ENCODE assay signal across 20 cellular contexts in genomic region chr12:25985296-25985992, GRCh38. TPM values are rescaled to one million over a fixed set of nuclear protein-coding genes. Genes with fewer than 3 reads are reported as not detected.
DNase-seq lines count a peak whose midpoint lies in the region; ATAC-seq and TF ChIP-seq lines count a peak whose summit lies in the region.
"Had no signal": no experiment of that assay in that cellular context is flagged by ENCODE, and none has a peak within 500 bp of the region (broad histone marks: within the 10 kb centered on the region; RNA-seq: fewer than 3 reads in every experiment).

No MANE protein-coding gene starts in this region.

- TF ChIP-seq CTCF in esophagus muscularis mucosa (IDR thresholded peaks at IDR 0.05), result no peak

- no peak overlapping the region for H3K4me3 ChIP-seq in esophagus muscularis mucosa
- H3K4me3 ChIP-seq in rectal smooth muscle tissue (ENCODE audit: low read length), result no peak overlapping the region
- H3K4me3 ChIP-seq: dorsolateral prefrontal cortex had no signal

- 63% methylated on average over 7 of the region's 7 CpGs for WGBS in esophagus muscularis mucosa

- H3K9me3 ChIP-seq in esophagus muscularis mucosa, result no peaks in the 10 kb centered on the region

- ATAC-seq in HG03095 (IDR thresholded peaks at IDR 0.05; ENCODE audit: unreplicated experiment), result no peak
- ATAC-seq: activated CD8-positive, alpha-beta T cell treated with anti-CD3 and anti-CD28 coated beads, Interleukin-2, amount 10 ng/mL, durations not matched to agents 7 days and 5 days; activated naive CD4-positive, alpha-beta T cell treated with anti-CD3 and anti-CD28 coated beads, Interleukin-2, amount 50 U/mL, for 72 hours; esophagus mucosa; sciatic nerve had no signal

- no peak overlapping the region for H3K9ac ChIP-seq in rectal smooth muscle tissue (ENCODE audit: low read length)

- H3K36me3 ChIP-seq in esophagus muscularis mucosa, result no peaks in the 10 kb centered on the region
- H3K36me3 ChIP-seq in rectal smooth muscle tissue (ENCODE audit: control insufficient read depth, insufficient read depth, low read length), result no peaks in the 10 kb centered on the region
- H3K36me3 ChIP-seq: brain microvascular endothelial cell had no signal

- H3K27ac ChIP-seq in esophagus muscularis mucosa (replicated peaks in 1 of 4) (peak overlapping the region; percentile 54 to 67 (median 64)), rectal smooth muscle tissue (ENCODE audit: low read depth, low read length) (peak overlapping the region; percentile 60)
- H3K27ac ChIP-seq: brain microvascular endothelial cell, dorsolateral prefrontal cortex had no signal

- peak; percentile 5 for DNase-seq in DMS 273 treated with DMSO at 0.1 percent for 48 hours (lab: John Stamatoyannopoulos, UW)
- DNase-seq in NCI-H524 (lab: John Stamatoyannopoulos, UW), result peak; percentile 66 to 89
- DNase-seq in esophagus muscularis mucosa (ENCODE audit: extremely low spot score), result no peak
- no peak for DNase-seq in NCI-H345 (lab: John Stamatoyannopoulos, UW)
- no peak for DNase-seq in anterior cingulate cortex (lab: John Stamatoyannopoulos, UW)
- DNase-seq: activated CD8-positive, alpha-beta T cell treated with anti-CD3 and anti-CD28 coated beads, Interleukin-2, amount 10 ng/mL, durations not matched to agents 7 days and 5 days; activated T-cell treated with anti-CD3 and anti-CD28 coated beads, Interleukin-2, amount 50 U/mL, for 48 hours; brain microvascular endothelial cell; GDM1; head of caudate nucleus; KBM-7; NCI-H2107; stimulated activated CD4-positive, alpha-beta T cell treated with anti-CD3 and anti-CD28 coated beads, Interleukin-2, amount 100 ng/mL, for 24 hours; T-helper 1 cell had no signal

- no peak for TF ChIP-seq POLR2A in esophagus muscularis mucosa (IDR thresholded peaks at IDR 0.05; ENCODE audit: low read depth)

- H3K27me3 ChIP-seq in esophagus muscularis mucosa (no peaks in the 10 kb centered on the region), rectal smooth muscle tissue (ENCODE audit: control insufficient read depth, insufficient read depth, low read length) (no peaks in the 10 kb centered on the region)
- H3K27me3 ChIP-seq: brain microvascular endothelial cell, dorsolateral prefrontal cortex had no signal

- no peak for TF ChIP-seq EP300 in esophagus muscularis mucosa (IDR thresholded peaks at IDR 0.05)

- peaks cover 35 to 82% (median 74%) of the 10 kb centered on the region in 4 donors for H3K4me1 ChIP-seq in esophagus muscularis mucosa
- peaks cover 29% of the 10 kb centered on the region for H3K4me1 ChIP-seq in rectal smooth muscle tissue (ENCODE audit: control insufficient read depth, insufficient read depth, low read length)

- intact Hi-C loops in esophagus muscularis mucosa (cut with DNase I), result no loop called here

RNA-seq across cellular contexts. Expression of gene RASSF8, which starts 27.0 kb away (rescaled TPM):
- total RNA-seq in esophagus muscularis mucosa, result 10 to 100 TPM; 56.8 to 81.0 (median 77.3) TPM

Comparison
In these comparisons a context has a peak if more than half of its experiments do, and no peak if none do; other contexts are left out.
1. DNase-seq: peak in DMS 273 treated with DMSO at 0.1 percent for 48 hours (single experiment) and NCI-H524 (2 of 2); none in esophagus muscularis mucosa (single experiment), NCI-H345 (single experiment) and anterior cingulate cortex (0 of 58).